ENCODE assay signal across 8 cellular contexts in genomic region chr6:43926644-43927524, GRCh38.
DNase-seq lines count a peak whose midpoint lies in the region; ATAC-seq and TF ChIP-seq lines count a peak whose summit lies in the region.

No MANE protein-coding gene starts in this region.

- H4K91ac ChIP-seq in mesenchymal stem cell (ENCODE audit: low read length) = peak overlapping the region; percentile 91

- CTCF ChIA-PET in activated CD4-positive, alpha-beta T cell treated with anti-CD3 and anti-CD28 coated beads for 36 hours (lab: Charles Lee) = interaction anchor here (0.6 kb wide), 1 partner anchor 152 kb away, joined by 3 read pairs; no protein-coding TSS in a partner anchor

- peak overlapping the region; percentile 16 to 52 for H3K18ac ChIP-seq in mesenchymal stem cell (ENCODE audit: low read depth in 1 of 2, low read length in 2 of 2)

- H3K79me1 ChIP-seq in mesenchymal stem cell (replicated peaks; ENCODE audit: low read length, poor library complexity, severe bottlenecking) = no peaks in the 10 kb centered on the region

- no peak overlapping the region for H3K4me2 ChIP-seq in mesenchymal stem cell (ENCODE audit: low read length, poor library complexity, severe bottlenecking)

- no peak for TF ChIP-seq EP300 in esophagus muscularis mucosa (IDR thresholded peaks at IDR 0.05)

- H3K4ac ChIP-seq in mesenchymal stem cell (ENCODE audit: low read depth in 1 of 2, low read length in 2 of 2) = peak overlapping the region in 1 of 2 experiments; percentile 37

- H3K27ac ChIP-seq in mesenchymal stem cell (ENCODE audit: low read length, poor library complexity, severe bottlenecking) = no peak overlapping the region
- no peak overlapping the region for H3K27ac ChIP-seq in esophagus muscularis mucosa (replicated peaks in 1 of 4)

- TF ChIP-seq CTCF in brain (conservative IDR thresholded peaks at IDR 0.05) = no peak
- TF ChIP-seq CTCF in esophagus muscularis mucosa (IDR thresholded peaks at IDR 0.05) = no peak

- no peak for TF ChIP-seq POLR2A in esophagus muscularis mucosa (IDR thresholded peaks at IDR 0.05; ENCODE audit: low read depth)

- peak overlapping the region; percentile 72 for H3K27ac Mint-ChIP-seq in activated CD4-positive, alpha-beta T cell treated with anti-CD3 and anti-CD28 coated beads for 36 hours
- H3K27ac Mint-ChIP-seq in brain = peak overlapping the region; percentile 93 to 99 (median 98)
- no peak overlapping the region for H3K27ac Mint-ChIP-seq in activated T-helper 1 cell treated with anti-CD3 and anti-CD28 coated beads, Interleukin-12 subunit alpha, Interleukin-12 subunit beta, Interleukin-2, Interleukin-4 antibody, amounts not matched to agents 30 ng/mL and 10 ng/mL and 1 ng/mL, durations not matched to agents 14 hours and 24 hours and 36 hours

- ATAC-seq in activated CD4-positive, alpha-beta T cell treated with anti-CD3 and anti-CD28 coated beads for 36 hours = peak; percentile 21
- ATAC-seq in GM19023 (IDR thresholded peaks at IDR 0.05; ENCODE audit: unreplicated experiment) = no peak

- no peaks in the 10 kb centered on the region for H3K36me3 ChIP-seq in mesenchymal stem cell (ENCODE audit: control insufficient read depth in 1 of 2, insufficient read depth in 2 of 2, low read depth in 1 of 2, low read length in 2 of 2)
- H3K36me3 ChIP-seq in esophagus muscularis mucosa = no peaks in the 10 kb centered on the region

- WGBS in mesenchymal stem cell = 57% methylated on average over 13 of the region's 17 CpGs
- WGBS in esophagus muscularis mucosa = 82% methylated on average over 17 of the region's 17 CpGs

- peak; percentile 57 for DNase-seq in activated CD4-positive, alpha-beta T cell treated with anti-CD3 and anti-CD28 coated beads for 36 hours
- DNase-seq in activated CD4-positive, alpha-beta T cell treated with anti-CD3 and anti-CD28 coated beads, Interleukin-2, amount 50 U/mL, for 48 hours = no peak
- DNase-seq in NCI-H510A (lab: John Stamatoyannopoulos, UW) = peak; percentile 53
- DNase-seq in mesenchymal stem cell = peak; percentile 94
- no peak for DNase-seq in esophagus muscularis mucosa (ENCODE audit: extremely low spot score)
- no peak for DNase-seq in activated T-helper 1 cell treated with anti-CD3 and anti-CD28 coated beads, Interleukin-12 subunit alpha, Interleukin-12 subunit beta, Interleukin-2, Interleukin-4 antibody, amounts not matched to agents 30 ng/mL and 10 ng/mL and 1 ng/mL, durations not matched to agents 14 hours and 24 hours and 36 hours (ENCODE audit: low spot score)

- peak overlapping the region; percentile 86 for H4K8ac ChIP-seq in mesenchymal stem cell (ENCODE audit: low read length)

- H3K4me3 ChIP-seq in mesenchymal stem cell (ENCODE audit: insufficient read depth in 1 of 2, low read depth in 1 of 2, low read length in 2 of 2) (no peak overlapping the region), esophagus muscularis mucosa (no peak overlapping the region)

- no peaks in the 10 kb centered on the region for H3K9me3 ChIP-seq in mesenchymal stem cell (ENCODE audit: control insufficient read depth, low read length)
- no peaks in the 10 kb centered on the region for H3K9me3 ChIP-seq in esophagus muscularis mucosa

- peak overlapping the region; percentile 20 for H2BK15ac ChIP-seq in mesenchymal stem cell (ENCODE audit: low read depth, poor library complexity, severe bottlenecking)

- peaks cover 38% of the 10 kb centered on the region for H3K4me1 Mint-ChIP-seq in activated CD4-positive, alpha-beta T cell treated with anti-CD3 and anti-CD28 coated beads for 36 hours
- peaks cover 55% of the 10 kb centered on the region for H3K4me1 Mint-ChIP-seq in brain
- H3K4me1 Mint-ChIP-seq in activated T-helper 1 cell treated with anti-CD3 and anti-CD28 coated beads, Interleukin-12 subunit alpha, Interleukin-12 subunit beta, Interleukin-2, Interleukin-4 antibody, amounts not matched to agents 30 ng/mL and 10 ng/mL and 1 ng/mL, durations not matched to agents 14 hours and 24 hours and 36 hours (ENCODE audit: low read depth) = peaks cover 16% of the 10 kb centered on the region

- no peak overlapping the region for H2BK5ac ChIP-seq in mesenchymal stem cell (ENCODE audit: low read depth, low read length, poor library complexity, severe bottlenecking)

- peak overlapping the region; percentile 12 to 84 for H2BK12ac ChIP-seq in mesenchymal stem cell (ENCODE audit: low read length in 2 of 2)

- peaks cover 26% of the 10 kb centered on the region for H3K4me1 ChIP-seq in mesenchymal stem cell (ENCODE audit: control insufficient read depth, insufficient read depth, low read depth, low read length)
- H3K4me1 ChIP-seq in esophagus muscularis mucosa = peaks cover 0 to 22% (median 11%) of the 10 kb centered on the region in 4 donors

- H3K14ac ChIP-seq in mesenchymal stem cell (ENCODE audit: low read length in 2 of 2) = no peak overlapping the region

- H3K23ac ChIP-seq in mesenchymal stem cell (ENCODE audit: low read length in 2 of 2) = no peak overlapping the region

- H3K9me3 Mint-ChIP-seq in activated CD4-positive, alpha-beta T cell treated with anti-CD3 and anti-CD28 coated beads for 36 hours (ENCODE audit: low read depth) = no peaks in the 10 kb centered on the region
- H3K9me3 Mint-ChIP-seq in brain = no peaks in the 10 kb centered on the region
- H3K9me3 Mint-ChIP-seq in activated T-helper 1 cell treated with anti-CD3 and anti-CD28 coated beads, Interleukin-12 subunit alpha, Interleukin-12 subunit beta, Interleukin-2, Interleukin-4 antibody, amounts not matched to agents 30 ng/mL and 10 ng/mL and 1 ng/mL, durations not matched to agents 14 hours and 24 hours and 36 hours = no peaks in the 10 kb centered on the region

- no peaks in the 10 kb centered on the region for H3K27me3 Mint-ChIP-seq in activated CD4-positive, alpha-beta T cell treated with anti-CD3 and anti-CD28 coated beads for 36 hours
- H3K27me3 Mint-ChIP-seq in brain = peaks cover 6% of the 10 kb centered on the region
- H3K27me3 Mint-ChIP-seq in activated T-helper 1 cell treated with anti-CD3 and anti-CD28 coated beads, Interleukin-12 subunit alpha, Interleukin-12 subunit beta, Interleukin-2, Interleukin-4 antibody, amounts not matched to agents 30 ng/mL and 10 ng/mL and 1 ng/mL, durations not matched to agents 14 hours and 24 hours and 36 hours (ENCODE audit: insufficient read depth) = no peaks in the 10 kb centered on the region

- peak overlapping the region; percentile 49 for H3K9ac ChIP-seq in mesenchymal stem cell (ENCODE audit: low read length)

- no peaks in the 10 kb centered on the region for H3K36me3 Mint-ChIP-seq in activated CD4-positive, alpha-beta T cell treated with anti-CD3 and anti-CD28 coated beads for 36 hours (ENCODE audit: low read depth)
- no peaks in the 10 kb centered on the region for H3K36me3 Mint-ChIP-seq in brain
- H3K36me3 Mint-ChIP-seq in activated T-helper 1 cell treated with anti-CD3 and anti-CD28 coated beads, Interleukin-12 subunit alpha, Interleukin-12 subunit beta, Interleukin-2, Interleukin-4 antibody, amounts not matched to agents 30 ng/mL and 10 ng/mL and 1 ng/mL, durations not matched to agents 14 hours and 24 hours and 36 hours (ENCODE audit: low read depth) = no peaks in the 10 kb centered on the region

- intact Hi-C loops in activated CD4-positive, alpha-beta T cell treated with anti-CD3 and anti-CD28 coated beads for 36 hours (cut with DNase I, micrococcal nuclease) = no loop called here
- intact Hi-C loops in esophagus muscularis mucosa (cut with DNase I) = no loop called here
- intact Hi-C loops in activated T-helper 1 cell treated with anti-CD3 and anti-CD28 coated beads, Interleukin-12 subunit alpha, Interleukin-12 subunit beta, Interleukin-2, Interleukin-4 antibody, amounts not matched to agents 30 ng/mL and 10 ng/mL and 1 ng/mL, durations not matched to agents 14 hours and 24 hours and 36 hours (cut with micrococcal nuclease) = no loop called here

- POLR2A ChIA-PET in activated CD4-positive, alpha-beta T cell treated with anti-CD3 and anti-CD28 coated beads for 36 hours (lab: Charles Lee) = interaction anchor here (0.7 kb wide), 1 partner anchor 701 kb away, joined by 5 read pairs; no protein-coding TSS in a partner anchor

- no peak overlapping the region for H2BK120ac ChIP-seq in mesenchymal stem cell (ENCODE audit: low read depth, low read length)

- peak overlapping the region; percentile 47 for H2AK5ac ChIP-seq in mesenchymal stem cell (ENCODE audit: low read length, severe bottlenecking)

- H3K27me3 ChIP-seq in mesenchymal stem cell (ENCODE audit: control insufficient read depth in 1 of 2, insufficient read depth in 1 of 2, low read length in 2 of 2) = no peaks in the 10 kb centered on the region
- H3K27me3 ChIP-seq in esophagus muscularis mucosa = no peaks in the 10 kb centered on the region

- no peak overlapping the region for H3K4me3 Mint-ChIP-seq in activated CD4-positive, alpha-beta T cell treated with anti-CD3 and anti-CD28 coated beads for 36 hours
- H3K4me3 Mint-ChIP-seq in brain = peak overlapping the region in 4 of 5 experiments; percentile 10 to 73 (median 47)
- H3K4me3 Mint-ChIP-seq in activated T-helper 1 cell treated with anti-CD3 and anti-CD28 coated beads, Interleukin-12 subunit alpha, Interleukin-12 subunit beta, Interleukin-2, Interleukin-4 antibody, amounts not matched to agents 30 ng/mL and 10 ng/mL and 1 ng/mL, durations not matched to agents 14 hours and 24 hours and 36 hours = no peak overlapping the region

- H2AFZ ChIP-seq in mesenchymal stem cell (ENCODE audit: low read depth, low read length) = no peak overlapping the region

Comparison
In these comparisons a context has a peak if more than half of its experiments do, and no peak if none do; other contexts are left out.
1. DNase-seq: peak in activated CD4-positive, alpha-beta T cell treated with anti-CD3 and anti-CD28 coated beads for 36 hours (single experiment), NCI-H510A (single experiment) and mesenchymal stem cell (single experiment); none in activated CD4-positive, alpha-beta T cell treated with anti-CD3 and anti-CD28 coated beads, Interleukin-2, amount 50 U/mL, for 48 hours (0 of 2), esophagus muscularis mucosa (single experiment) and activated T-helper 1 cell treated with anti-CD3 and anti-CD28 coated beads, Interleukin-12 subunit alpha, Interleukin-12 subunit beta, Interleukin-2, Interleukin-4 antibody, amounts not matched to agents 30 ng/mL and 10 ng/mL and 1 ng/mL, durations not matched to agents 14 hours and 24 hours and 36 hours (single experiment).
2. H3K4me3 Mint-ChIP-seq: peak in brain (4 of 5); none in activated CD4-positive, alpha-beta T cell treated with anti-CD3 and anti-CD28 coated beads for 36 hours (single experiment) and activated T-helper 1 cell treated with anti-CD3 and anti-CD28 coated beads, Interleukin-12 subunit alpha, Interleukin-12 subunit beta, Interleukin-2, Interleukin-4 antibody, amounts not matched to agents 30 ng/mL and 10 ng/mL and 1 ng/mL, durations not matched to agents 14 hours and 24 hours and 36 hours (single experiment).